Comparison of ENCODE assay signal across 21 cellular contexts in the genomic region with DNA sequence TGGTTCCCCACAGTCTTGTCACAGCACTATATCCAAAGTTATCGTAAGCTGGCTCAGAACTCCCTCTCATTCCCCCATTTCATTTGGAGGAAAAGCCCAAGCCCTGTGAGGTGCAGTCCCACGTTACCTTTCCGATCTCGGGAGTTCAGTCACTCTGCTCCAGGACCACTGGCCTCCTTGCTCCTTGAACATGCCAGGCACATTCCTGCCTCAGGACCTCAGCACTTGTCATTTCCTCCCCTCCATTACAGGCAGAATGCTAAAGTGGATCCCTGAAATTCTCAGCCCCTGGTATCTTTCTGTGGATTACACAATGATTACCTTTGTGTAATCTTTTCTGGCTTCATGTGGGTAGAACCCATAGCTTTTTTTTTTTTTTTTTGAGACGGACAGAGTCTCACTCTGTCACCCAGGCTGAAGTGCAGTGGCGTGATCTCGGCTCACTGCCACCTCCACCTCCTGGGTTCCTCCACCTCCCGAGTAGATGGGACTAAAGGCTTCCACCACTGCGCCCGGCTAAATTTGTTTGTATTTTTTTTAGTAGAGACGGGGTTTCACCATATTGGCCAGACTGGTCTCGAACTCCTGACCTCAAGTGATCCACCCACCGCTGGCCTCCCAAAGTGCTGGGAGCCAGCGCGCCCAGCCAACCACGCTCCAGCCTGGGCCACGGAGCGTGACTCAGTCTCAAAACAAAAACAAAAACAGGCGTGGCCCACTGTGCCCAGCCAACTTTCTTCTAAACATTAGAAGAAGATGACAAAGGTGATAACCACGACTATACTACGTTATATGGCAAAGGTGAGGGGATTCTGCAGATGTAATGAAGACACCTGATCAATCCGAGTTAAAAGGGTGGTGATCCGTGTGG. TPM values are rescaled to one million over a fixed set of nuclear protein-coding genes. Genes with fewer than 3 reads are reported as not detected.
A peak's percentile ranks its signal among the peaks of the same experiment; 100 is the strongest.
DNase-seq lines count a peak whose midpoint lies in the region; ATAC-seq and TF ChIP-seq lines count a peak whose summit lies in the region.
"Had no signal": no experiment of that assay in that cellular context is flagged by ENCODE, and none has a peak within 500 bp of the region (broad histone marks: within the 10 kb centered on the region; RNA-seq: fewer than 3 reads in every experiment).

No MANE protein-coding gene starts in this region.

- peaks cover 28% of the 10 kb centered on the region for H3K4me1 Mint-ChIP-seq in T-helper 17 cell

- intact Hi-C loops in vagina (cut with DNase I) (no loop called here), psoas muscle (cut with DNase I) (loop anchor here in 1 of 2 donors (5.0 kb wide), 1 partner anchor 45 kb away; no protein-coding TSS in a partner anchor)

- H3K36me3 ChIP-seq in vagina (no peaks in the 10 kb centered on the region), psoas muscle (ENCODE audit: insufficient read depth in 1 of 2, low read depth in 1 of 2) (no peaks in the 10 kb centered on the region)
- H3K36me3 ChIP-seq: gastroesophageal sphincter, ovary, SJCRH30, thoracic aorta had no signal

- WGBS in psoas muscle, 3 donors, result 75 to 80% (median 76%) methylated on average over 23 of the region's 23 CpGs

- H3K27ac Mint-ChIP-seq in T-helper 17 cell, result peak overlapping the region; percentile 69
- H3K27ac Mint-ChIP-seq: activated CD4-positive, alpha-beta T cell treated with anti-CD3 and anti-CD28 coated beads for 36 hours; activated naive CD4-positive, alpha-beta T cell treated with anti-CD3 and anti-CD28 coated beads for 36 hours had no signal

- H3K4me3 ChIP-seq in vagina, result no peak overlapping the region
- no peak overlapping the region for H3K4me3 ChIP-seq in psoas muscle
- H3K4me3 ChIP-seq: gastroesophageal sphincter, ovary, SJCRH30, smooth muscle cell, thoracic aorta had no signal

- H3K27me3 Mint-ChIP-seq in T-helper 17 cell, result no peaks in the 10 kb centered on the region
- H3K27me3 Mint-ChIP-seq: activated CD4-positive, alpha-beta T cell treated with anti-CD3 and anti-CD28 coated beads for 36 hours had no signal

- no peak overlapping the region for H3K4me3 Mint-ChIP-seq in T-helper 17 cell
- H3K4me3 Mint-ChIP-seq: activated CD4-positive, alpha-beta T cell treated with anti-CD3 and anti-CD28 coated beads for 36 hours; activated naive CD4-positive, alpha-beta T cell treated with anti-CD3 and anti-CD28 coated beads for 36 hours had no signal

- TF ChIP-seq CTCF in vagina (IDR thresholded peaks at IDR 0.05), result no peak
- TF ChIP-seq CTCF in psoas muscle (IDR thresholded peaks at IDR 0.05), result no peak

- no peak for DNase-seq in T-helper 17 cell
- peak; percentile 91 for DNase-seq in left lobe of liver (ENCODE audit: low spot score)
- DNase-seq in vagina (ENCODE audit: extremely low spot score in 2 of 2), result no peak
- no peak for DNase-seq in psoas muscle
- DNase-seq: activated CD4-positive, alpha-beta T cell treated with anti-CD3 and anti-CD28 coated beads for 36 hours; activated naive CD4-positive, alpha-beta T cell treated with anti-CD3 and anti-CD28 coated beads for 36 hours; NCI-H69; OCI-M1; ovary; T-helper 9 cell had no signal

- H3K36me3 Mint-ChIP-seq in T-helper 17 cell (ENCODE audit: low read depth), result peaks cover 2% of the 10 kb centered on the region

- H3K9me3 ChIP-seq in T-helper 17 cell (ENCODE audit: control insufficient read depth, low read length, poor library complexity, severe bottlenecking), result no peaks in the 10 kb centered on the region
- no peaks in the 10 kb centered on the region for H3K9me3 ChIP-seq in vagina
- no peaks in the 10 kb centered on the region for H3K9me3 ChIP-seq in psoas muscle
- H3K9me3 ChIP-seq: gastroesophageal sphincter, ovary, SJCRH30, thoracic aorta had no signal

- H3K27ac ChIP-seq in vagina (peak overlapping the region; percentile 80), psoas muscle (no peak overlapping the region)
- H3K27ac ChIP-seq: gastroesophageal sphincter, ovary, SJCRH30, thoracic aorta had no signal

- no peak for TF ChIP-seq POLR2A in vagina (IDR thresholded peaks at IDR 0.05)

- no peaks in the 10 kb centered on the region for H3K27me3 ChIP-seq in vagina
- H3K27me3 ChIP-seq in psoas muscle (ENCODE audit: insufficient read depth in 3 of 3, low read length in 2 of 3), result peaks cover 0 to 13% (median 6%) of the 10 kb centered on the region in 3 donors
- H3K27me3 ChIP-seq: ovary, SJCRH30 had no signal

- ATAC-seq in GM19438 (IDR thresholded peaks at IDR 0.05; ENCODE audit: low read depth, unreplicated experiment) (peak; percentile 27), T-helper 17 cell (no peak), left lobe of liver (peak; percentile 69), psoas muscle (no peak), GM21619 (IDR thresholded peaks at IDR 0.05; ENCODE audit: unreplicated experiment) (no peak), GM21515 (IDR thresholded peaks at IDR 0.05; ENCODE audit: unreplicated experiment) (no peak)
- ATAC-seq: activated CD4-positive, alpha-beta T cell treated with anti-CD3 and anti-CD28 coated beads for 36 hours had no signal

- H3K4me1 ChIP-seq in vagina (peaks cover 50% of the 10 kb centered on the region), psoas muscle (peaks cover 2% of the 10 kb centered on the region)

RNA-seq across cellular contexts. Expression of gene OXT, which starts 4.0 kb away (rescaled TPM):
- under 1 TPM in 1 of 2 donors, not detected in 1; 0.62 TPM for total RNA-seq in T-helper 17 cell
- total RNA-seq in left lobe of liver, result 8.4 TPM
- total RNA-seq in vagina, result not detected
- not detected for total RNA-seq in psoas muscle
- under 1 TPM; 0.12 to 0.73 (median 0.17) TPM for polyA plus RNA-seq in psoas muscle
- total RNA-seq: activated naive CD4-positive, alpha-beta T cell treated with anti-CD3 and anti-CD28 coated beads for 36 hours; astrocyte; endothelial cell of umbilical vein; gastroesophageal sphincter; lower leg skin; myocyte; SJCRH30; smooth muscle cell; thoracic aorta had no signal
- polyA plus RNA-seq: endothelial cell of umbilical vein had no signal

RNA-seq across cellular contexts. Expression of gene AVP, which starts 17.1 kb away (rescaled TPM):
- not detected for total RNA-seq in T-helper 17 cell
- not detected for total RNA-seq in left lobe of liver
- not detected for total RNA-seq in vagina
- total RNA-seq in psoas muscle, result not detected
- not detected for polyA plus RNA-seq in psoas muscle
- total RNA-seq: activated CD4-positive, alpha-beta T cell treated with anti-CD3 and anti-CD28 coated beads for 36 hours; activated naive CD4-positive, alpha-beta T cell treated with anti-CD3 and anti-CD28 coated beads for 36 hours; astrocyte; endothelial cell of umbilical vein; gastroesophageal sphincter; lower leg skin; myocyte; ovary; SJCRH30; smooth muscle cell; thoracic aorta had no signal
- polyA plus RNA-seq: endothelial cell of umbilical vein, ovary, smooth muscle cell had no signal

RNA-seq across cellular contexts. Expression of gene MRPS26, which starts 21.5 kb away (rescaled TPM):
- 10 to 100 TPM; 16.8 to 17.2 TPM for total RNA-seq in T-helper 17 cell
- total RNA-seq in left lobe of liver, result 48.3 TPM
- 52.3 TPM for total RNA-seq in vagina
- 10 to 100 TPM; 42.8 to 49.0 (median 44.7) TPM for total RNA-seq in psoas muscle
- 100 to 1,000 TPM in 1 of 3 donors, 10 to 100 TPM in 2; 51.6 to 150 (median 68.7) TPM for polyA plus RNA-seq in psoas muscle

RNA-seq across cellular contexts. Expression of gene GNRH2, which starts 24.0 kb away (rescaled TPM):
- total RNA-seq in T-helper 17 cell, result under 1 TPM; 0.92 to 0.94 TPM
- total RNA-seq in left lobe of liver, result 1.6 TPM
- total RNA-seq in vagina, result not detected
- total RNA-seq in psoas muscle, result not detected
- under 1 TPM in 1 of 3 donors, not detected in 2; 0.39 TPM for polyA plus RNA-seq in psoas muscle
- total RNA-seq: activated naive CD4-positive, alpha-beta T cell treated with anti-CD3 and anti-CD28 coated beads for 36 hours; lower leg skin; myocyte; smooth muscle cell; thoracic aorta had no signal
- polyA plus RNA-seq: endothelial cell of umbilical vein, smooth muscle cell had no signal

Comparison
In these comparisons a context has a peak if more than half of its experiments do, and no peak if none do; other contexts are left out.
1. ATAC-seq: peak in GM19438 (single experiment) and left lobe of liver (single experiment); none in T-helper 17 cell (single experiment), psoas muscle (0 of 4), GM21619 (single experiment) and GM21515 (single experiment).